ENCODE assay signal across 14 cellular contexts in genomic region chr12:48881652-48882324, GRCh38. TPM values are rescaled to one million over a fixed set of nuclear protein-coding genes. Genes with fewer than 3 reads are reported as not detected.
DNase-seq lines count a peak whose midpoint lies in the region; ATAC-seq, FAIRE-seq and TF ChIP-seq lines count a peak whose summit lies in the region.
"Had no signal": no experiment of that assay in that cellular context is flagged by ENCODE, and none has a peak within 500 bp of the region (broad histone marks: within the 10 kb centered on the region; RNA-seq: fewer than 3 reads in every experiment).

No MANE protein-coding gene starts in this region.

- intact Hi-C loops in aorta (cut with DNase I): no loop called here

- H3K4me2 ChIP-seq in A549: peak overlapping the region; percentile 99

- no peak for TF ChIP-seq RAD21 in A549 (conservative IDR thresholded peaks at IDR 0.05 in 1 of 2, IDR thresholded peaks at IDR 0.05 in 1 of 2)

- H3K4me3 Mint-ChIP-seq in endothelial cell (ENCODE audit: unreplicated experiment) (peak overlapping the region; percentile 75), nephron progenitor cell (peak overlapping the region; percentile 76)
- H3K4me3 Mint-ChIP-seq: activated T-cell treated with anti-CD3 and anti-CD28 coated beads, Interleukin-2, amount 50 U/mL, for 24 hours had no signal

- ATAC-seq in A549 (peak; percentile 22 to 38; a peak in 4 of 6 replicates), aorta (ENCODE audit: low FRiP score) (no peak), HG03354 (IDR thresholded peaks at IDR 0.05; ENCODE audit: poor library complexity, severe bottlenecking, unreplicated experiment) (no peak)

- H3K4me1 Mint-ChIP-seq in endothelial cell (ENCODE audit: unreplicated experiment): peaks cover 29% of the 10 kb centered on the region
- H3K4me1 Mint-ChIP-seq in nephron progenitor cell: peaks cover 60% of the 10 kb centered on the region

- H3K36me3 ChIP-seq in HUES48 (ENCODE audit: control insufficient read depth, insufficient read depth, low read length) (no peaks in the 10 kb centered on the region), aorta (ENCODE audit: control insufficient read depth in 1 of 2, insufficient read depth in 2 of 2, low read length in 1 of 2) (no peaks in the 10 kb centered on the region)

- no peak for TF ChIP-seq POLR2A in A549 (IDR thresholded peaks at IDR 0.05; ENCODE audit: low read length)

- CTCF ChIA-PET in A549 (lab: Yijun Ruan, JAX): interaction anchor here (1.2 to 33.1 kb wide), 5 partner anchors 9 to 52 kb away, joined by 3 to 1365 read pairs (median 5); partner anchors contain the start of genes DDX23 and RND1

- H3K9me3 ChIP-seq in A549 (no peaks in the 10 kb centered on the region), HUES48 (ENCODE audit: control insufficient read depth, insufficient read depth, low read length) (no peaks in the 10 kb centered on the region), aorta (ENCODE audit: control insufficient read depth, low read length) (no peaks in the 10 kb centered on the region)

- H3K27ac ChIP-seq in A549 (peak overlapping the region; percentile 88 to 90), HUES48 (ENCODE audit: low read depth, low read length) (peak overlapping the region; percentile 88), aorta (ENCODE audit: low read depth in 1 of 2, low read length in 2 of 2) (no peak overlapping the region)

- H3K9ac ChIP-seq in HUES48 (ENCODE audit: low read depth, low read length): no peak overlapping the region

- H3K9me3 Mint-ChIP-seq in endothelial cell (ENCODE audit: unreplicated experiment): no peaks in the 10 kb centered on the region
- H3K9me3 Mint-ChIP-seq in nephron progenitor cell: no peaks in the 10 kb centered on the region
- H3K9me3 Mint-ChIP-seq: activated T-cell treated with anti-CD3 and anti-CD28 coated beads, Interleukin-2, amount 50 U/mL, for 24 hours had no signal

- TF ChIP-seq CTCF in A549 (IDR thresholded peaks at IDR 0.05) (no peak), endothelial cell (IDR thresholded peaks at IDR 0.05; ENCODE audit: unreplicated experiment) (no peak), nephron progenitor cell (IDR thresholded peaks at IDR 0.05) (no peak)

- no peak for FAIRE-seq in A549 (lab: Jason Lieb, UNC)
- FAIRE-seq: small intestine had no signal

- H3K27me3 Mint-ChIP-seq in endothelial cell (ENCODE audit: unreplicated experiment) (peaks cover 7% of the 10 kb centered on the region), nephron progenitor cell (ENCODE audit: low read depth, poor library complexity) (peaks cover 8% of the 10 kb centered on the region)

- H3K4me3 ChIP-seq in A549 (peak overlapping the region; percentile 29), HUES48 (ENCODE audit: low read depth, low read length) (peak overlapping the region; percentile 43), aorta (ENCODE audit: low read length in 2 of 2) (no peak overlapping the region)

- H3K27me3 ChIP-seq in HUES48 (ENCODE audit: control insufficient read depth, insufficient read depth, low read length) (no peaks in the 10 kb centered on the region), aorta (ENCODE audit: control insufficient read depth in 1 of 2, insufficient read depth in 2 of 2, low read length in 1 of 2) (no peaks in the 10 kb centered on the region)

- H3K27ac Mint-ChIP-seq in endothelial cell (ENCODE audit: unreplicated experiment): peak overlapping the region; percentile 82
- H3K27ac Mint-ChIP-seq in nephron progenitor cell: peak overlapping the region; percentile 99
- H3K27ac Mint-ChIP-seq: activated T-cell treated with anti-CD3 and anti-CD28 coated beads, Interleukin-2, amount 50 U/mL, for 24 hours had no signal

- WGBS in A549 (ENCODE audit: missing lambda C conversion rate): 43% methylated on average over 10 of the region's 10 CpGs
- 37 to 39% methylated on average over 10 of the region's 10 CpGs for WGBS in aorta, 2 donors

- POLR2A ChIA-PET in A549 (lab: Yijun Ruan, JAX): interaction anchor here (1.2 to 6.4 kb wide), 3 partner anchors 9 to 30 kb away, joined by 3 to 157 read pairs (median 26); partner anchors contain the start of genes DDX23 and RND1

- TF ChIP-seq EP300 in A549 (IDR thresholded peaks at IDR 0.05): no peak

- DNase-seq in A549 (ENCODE audit: low read depth in 1 of 2, low spot score in 1 of 2) (no peak), endothelial cell (ENCODE audit: low spot score) (no peak), nephron progenitor cell (no peak), HuH-7.5 (ENCODE audit: low spot score) (no peak), aorta (no peak), NCI-H1694 (lab: John Stamatoyannopoulos, UW) (no peak)
- DNase-seq: activated T-cell treated with anti-CD3 and anti-CD28 coated beads, Interleukin-2, amount 50 U/mL, for 24 hours; AML-193; Kasumi-1; midbrain; small intestine had no signal

- H3K36me3 Mint-ChIP-seq in endothelial cell (ENCODE audit: low read depth, unreplicated experiment) (peaks cover 2% of the 10 kb centered on the region), nephron progenitor cell (ENCODE audit: low read depth) (no peaks in the 10 kb centered on the region)

- peaks cover 54% of the 10 kb centered on the region for H3K4me1 ChIP-seq in A549
- peaks cover 27% of the 10 kb centered on the region for H3K4me1 ChIP-seq in HUES48 (ENCODE audit: control insufficient read depth, insufficient read depth, low read length)
- H3K4me1 ChIP-seq in aorta (ENCODE audit: control insufficient read depth in 1 of 2, insufficient read depth in 2 of 2, low read length in 2 of 2): no peaks in the 10 kb centered on the region

TF ChIP-seq in A549, 52 proteins besides CTCF, POLR2A, EP300 and RAD21:
- TF ChIP-seq ESRRA (IDR thresholded peaks at IDR 0.05; ENCODE audit: borderline replicate concordance, low read length) (no peak), MAFK (IDR thresholded peaks at IDR 0.05; ENCODE audit: partially characterized antibody) (peak; percentile 66)

RNA-seq across cellular contexts. Expression of gene RND1, which starts 16.1 kb away (rescaled TPM):
- 37.8 and 54.5 TPM in 2 replicates for polyA plus RNA-seq in A549 (2011; rRNA removed)
- 40.9 and 56.4 TPM in 2 replicates for polyA plus RNA-seq in A549 (2012; cell fraction: cytosol; rRNA removed)
- polyA plus RNA-seq in A549 (2012; cell fraction: nucleus; rRNA removed): 52.9 and 85.6 TPM in 2 replicates
- polyA plus RNA-seq in A549 (2017; fragmentation: RNase III; extraction: RNeasy Plus Mini Kit Qiagen cat#74134 plus additional on column Dnase treatment): 16.8 to 28.7 TPM (median 26.5 TPM) in 3 replicates
- polyA minus RNA-seq in A549 (2011; rRNA and poly(A)+ RNA removed): 59.3 and 68.2 TPM in 2 replicates
- total RNA-seq in endothelial cell (ENCODE audit: unreplicated experiment): 1.0 TPM
- total RNA-seq in aorta: 1 to 10 TPM; 3.7 TPM
- under 1 TPM; 0.56 to 0.88 TPM for polyA plus RNA-seq in aorta
- total RNA-seq: RPMI7951 had no signal

RNA-seq across cellular contexts. Expression of gene DDX23, which starts 29.8 kb away (rescaled TPM):
- polyA plus RNA-seq in A549 (2011; rRNA removed) (132 TPM in 2 replicates), A549 (2017; fragmentation: RNase III; extraction: RNeasy Plus Mini Kit Qiagen cat#74134 plus additional on column Dnase treatment) (112 to 119 TPM (median 116 TPM) in 3 replicates), aorta (10 to 100 TPM; 25.9 to 48.1 TPM)
- polyA plus RNA-seq in A549 (2012; cell fraction: cytosol; rRNA removed): 96.9 and 97.8 TPM in 2 replicates
- 129 and 169 TPM in 2 replicates for polyA plus RNA-seq in A549 (2012; cell fraction: nucleus; rRNA removed)
- polyA minus RNA-seq in A549 (2011; rRNA and poly(A)+ RNA removed): 96.4 and 97.5 TPM in 2 replicates
- total RNA-seq in endothelial cell (ENCODE audit: unreplicated experiment) (96.2 TPM), aorta (10 to 100 TPM; 52.2 to 77.2 TPM)

RNA-seq across cellular contexts. Expression of gene FKBP11, which starts 43.5 kb away (rescaled TPM):
- polyA plus RNA-seq in A549 (2011; rRNA removed): 50.9 and 61.9 TPM in 2 replicates
- polyA plus RNA-seq in A549 (2012; cell fraction: cytosol; rRNA removed): 39.7 and 47.3 TPM in 2 replicates
- 107 and 122 TPM in 2 replicates for polyA plus RNA-seq in A549 (2012; cell fraction: nucleus; rRNA removed)
- 41.2 to 45.5 TPM (median 42.2 TPM) in 3 replicates for polyA plus RNA-seq in A549 (2017; fragmentation: RNase III; extraction: RNeasy Plus Mini Kit Qiagen cat#74134 plus additional on column Dnase treatment)
- polyA minus RNA-seq in A549 (2011; rRNA and poly(A)+ RNA removed): 38.4 and 39.2 TPM in 2 replicates
- total RNA-seq in endothelial cell (ENCODE audit: unreplicated experiment): 16.0 TPM
- 10 to 100 TPM; 35.7 to 41.4 TPM for total RNA-seq in aorta
- 10 to 100 TPM; 14.3 to 51.3 TPM for polyA plus RNA-seq in aorta

Comparison
In these comparisons a context has a peak if more than half of its experiments do, and no peak if none do; other contexts are left out.
1. ATAC-seq: peak in A549 (2 of 2); none in aorta (single experiment) and HG03354 (single experiment).
2. H3K27ac ChIP-seq: peak in A549 (2 of 2) and HUES48 (single experiment); none in aorta (0 of 2).
3. H3K4me3 ChIP-seq: peak in A549 (single experiment) and HUES48 (single experiment); none in aorta (0 of 2).